ENCODE assay signal across 31 cellular contexts in the genomic region with DNA sequence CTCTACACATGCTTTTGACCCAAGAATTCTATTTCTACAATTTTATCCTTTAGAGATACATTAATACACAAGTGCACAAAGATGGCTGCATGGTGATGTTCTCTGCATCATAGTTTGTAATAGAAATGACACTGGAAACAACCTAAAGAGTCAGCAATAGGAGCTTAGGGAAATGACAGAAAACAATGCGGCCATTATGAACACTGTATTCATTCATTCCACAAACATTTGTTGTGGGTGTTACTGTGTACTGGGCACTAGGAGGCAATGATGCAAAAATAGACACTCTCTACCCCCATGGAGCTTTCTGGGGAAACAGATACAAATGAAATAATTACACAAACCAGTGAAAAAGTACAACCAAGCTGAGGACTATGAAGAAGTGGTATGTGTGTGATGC.
"Had no signal": no experiment of that assay in that cellular context is flagged by ENCODE, and none has a peak within 500 bp of the region (broad histone marks: within the 10 kb centered on the region; RNA-seq: fewer than 3 reads in every experiment).

No MANE protein-coding gene starts in this region.

- H3K4me1 ChIP-seq: ascending aorta, breast epithelium, colonic mucosa had no signal

- H3K9me3 ChIP-seq: ascending aorta, breast epithelium, colonic mucosa, esophagus squamous epithelium, heart left ventricle had no signal

- H3K27me3 Mint-ChIP-seq: activated CD4-positive, alpha-beta memory T cell treated with anti-CD3 and anti-CD28 coated beads for 36 hours; activated CD4-positive, alpha-beta T cell treated with anti-CD3 and anti-CD28 coated beads for 36 hours; activated CD8-positive, alpha-beta memory T cell treated with anti-CD3 and anti-CD28 coated beads, Interleukin-2, amount 10 ng/mL, durations not matched to agents 7 days and 5 days; brain had no signal

- H3K27ac ChIP-seq: ascending aorta, breast epithelium, cardiac muscle cell, colonic mucosa, epithelial cell of prostate, esophagus squamous epithelium, heart left ventricle had no signal

- H3K36me3 ChIP-seq: ascending aorta, breast epithelium, cardiac muscle cell, colonic mucosa had no signal

- H3K27ac Mint-ChIP-seq: activated CD4-positive, alpha-beta memory T cell treated with anti-CD3 and anti-CD28 coated beads for 36 hours; activated CD4-positive, alpha-beta T cell treated with anti-CD3 and anti-CD28 coated beads for 36 hours; activated CD4-positive, alpha-beta T cell treated with anti-CD3 and anti-CD28 coated beads, Interleukin-2, amount 10 ng/mL, durations not matched to agents 24 days and 14 days; activated CD8-positive, alpha-beta memory T cell treated with anti-CD3 and anti-CD28 coated beads, Interleukin-2, amount 10 ng/mL, durations not matched to agents 7 days and 5 days; activated CD8-positive, alpha-beta T cell treated with anti-CD3 and anti-CD28 coated beads, Interleukin-2, amount 10 ng/mL, durations not matched to agents 7 days and 5 days; activated naive CD4-positive, alpha-beta T cell treated with anti-CD3 and anti-CD28 coated beads, Interleukin-2, amount 10 ng/mL, durations not matched to agents 7 days and 5 days; activated naive CD4-positive, alpha-beta T cell treated with anti-CD3 and anti-CD28 coated beads, Interleukin-2, amount 50 U/mL, for 72 hours; activated naive CD8-positive, alpha-beta T cell treated with anti-CD3 and anti-CD28 coated beads, Interleukin-2, amount 10 ng/mL, durations not matched to agents 7 days and 5 days; activated T-helper 1 cell treated with anti-CD3 and anti-CD28 coated beads, Interleukin-12 subunit alpha, Interleukin-12 subunit beta, Interleukin-2, Interleukin-4 antibody, amounts not matched to agents 30 ng/mL and 10 ng/mL and 1 ng/mL, durations not matched to agents 14 hours and 24 hours and 36 hours; activated T-helper 2 cell treated with anti-CD3 and anti-CD28 coated beads, Interferon-gamma antibody, Interleukin-2, Interleukin-4, amounts not matched to agents 10 μg/mL and 5 μg/mL and 100 μg/mL, durations not matched to agents 14 hours and 24 hours and 36 hours; brain; T-cell had no signal

- H3K4me1 Mint-ChIP-seq: activated naive CD4-positive, alpha-beta T cell treated with anti-CD3 and anti-CD28 coated beads, Interleukin-2, amount 10 ng/mL, durations not matched to agents 7 days and 5 days had no signal

- DNase-seq: activated CD4-positive, alpha-beta memory T cell treated with anti-CD3 and anti-CD28 coated beads for 36 hours; activated CD4-positive, alpha-beta T cell treated with anti-CD3 and anti-CD28 coated beads for 36 hours; activated CD4-positive, alpha-beta T cell treated with anti-CD3 and anti-CD28 coated beads, Interleukin-2, amount 10 ng/mL, durations not matched to agents 24 days and 14 days; activated CD4-positive, CD25-positive, alpha-beta regulatory T cell; activated CD4-positive, CD25-positive, alpha-beta regulatory T cell treated with anti-CD3 and anti-CD28 coated beads, Interleukin-2, amount 50 U/mL, for 72 hours; activated CD8-positive, alpha-beta memory T cell treated with anti-CD3 and anti-CD28 coated beads, Interleukin-2, amount 10 ng/mL, durations not matched to agents 7 days and 5 days; activated CD8-positive, alpha-beta memory T cell treated with anti-CD3 and anti-CD28 coated beads, Interleukin-2, amount 50 U/mL, for 4 hours; activated CD8-positive, alpha-beta T cell treated with anti-CD3 and anti-CD28 coated beads, Interleukin-2, amount 10 ng/mL, durations not matched to agents 7 days and 5 days; activated effector memory CD4-positive, alpha-beta T cell treated with anti-CD3 and anti-CD28 coated beads, Interleukin-2, amount 50 U/mL, for 16 hours; activated naive CD4-positive, alpha-beta T cell; activated naive CD4-positive, alpha-beta T cell treated with anti-CD3 and anti-CD28 coated beads, Interleukin-2, amount 10 ng/mL, durations not matched to agents 7 days and 5 days; activated naive CD8-positive, alpha-beta T cell treated with anti-CD3 and anti-CD28 coated beads, Interleukin-2, amount 10 ng/mL, durations not matched to agents 7 days and 5 days; activated T-cell treated with anti-CD3 and anti-CD28 coated beads, Interleukin-2, amount 50 U/mL, for 1 hour; activated T-cell treated with anti-CD3 and anti-CD28 coated beads, Interleukin-2, amount 50 U/mL, for 48 hours; central memory CD4-positive, alpha-beta T cell; cerebellar nuclear complex; colonic mucosa; effector CD8-positive, alpha-beta T cell; esophagus squamous epithelium; glutamatergic neuron; heart left ventricle; T-cell; T-helper 2 cell had no signal

- H3K36me3 Mint-ChIP-seq: activated CD4-positive, alpha-beta memory T cell treated with anti-CD3 and anti-CD28 coated beads for 36 hours; activated naive CD4-positive, alpha-beta T cell treated with anti-CD3 and anti-CD28 coated beads, Interleukin-2, amount 50 U/mL, for 72 hours had no signal

- H3K27me3 ChIP-seq: ascending aorta, colonic mucosa, esophagus squamous epithelium had no signal

- H3K9me3 Mint-ChIP-seq: activated CD4-positive, alpha-beta memory T cell treated with anti-CD3 and anti-CD28 coated beads for 36 hours; activated CD4-positive, alpha-beta T cell treated with anti-CD3 and anti-CD28 coated beads, Interleukin-2, amount 10 ng/mL, durations not matched to agents 24 days and 14 days; activated naive CD4-positive, alpha-beta T cell treated with anti-CD3 and anti-CD28 coated beads, Interleukin-2, amount 10 ng/mL, durations not matched to agents 7 days and 5 days; activated naive CD4-positive, alpha-beta T cell treated with anti-CD3 and anti-CD28 coated beads, Interleukin-2, amount 50 U/mL, for 72 hours; activated naive CD8-positive, alpha-beta T cell treated with anti-CD3 and anti-CD28 coated beads, Interleukin-2, amount 10 ng/mL, durations not matched to agents 7 days and 5 days; activated T-helper 1 cell treated with anti-CD3 and anti-CD28 coated beads, Interleukin-12 subunit alpha, Interleukin-12 subunit beta, Interleukin-2, Interleukin-4 antibody, amounts not matched to agents 30 ng/mL and 10 ng/mL and 1 ng/mL, durations not matched to agents 14 hours and 24 hours and 36 hours; activated T-helper 2 cell treated with anti-CD3 and anti-CD28 coated beads, Interferon-gamma antibody, Interleukin-2, Interleukin-4, amounts not matched to agents 10 μg/mL and 5 μg/mL and 100 μg/mL, durations not matched to agents 14 hours and 24 hours and 36 hours; T-cell had no signal

- H3K4me3 ChIP-seq: ascending aorta, breast epithelium, cardiac muscle cell, colonic mucosa, esophagus squamous epithelium, heart left ventricle had no signal

- H3K4me3 Mint-ChIP-seq: activated CD4-positive, alpha-beta memory T cell treated with anti-CD3 and anti-CD28 coated beads for 36 hours; activated CD4-positive, alpha-beta T cell treated with anti-CD3 and anti-CD28 coated beads for 36 hours; activated CD4-positive, alpha-beta T cell treated with anti-CD3 and anti-CD28 coated beads, Interleukin-2, amount 10 ng/mL, durations not matched to agents 24 days and 14 days; activated CD8-positive, alpha-beta memory T cell treated with anti-CD3 and anti-CD28 coated beads, Interleukin-2, amount 10 ng/mL, durations not matched to agents 7 days and 5 days; activated CD8-positive, alpha-beta T cell treated with anti-CD3 and anti-CD28 coated beads, Interleukin-2, amount 10 ng/mL, durations not matched to agents 7 days and 5 days; activated naive CD4-positive, alpha-beta T cell treated with anti-CD3 and anti-CD28 coated beads, Interleukin-2, amount 10 ng/mL, durations not matched to agents 7 days and 5 days; activated naive CD8-positive, alpha-beta T cell treated with anti-CD3 and anti-CD28 coated beads, Interleukin-2, amount 10 ng/mL, durations not matched to agents 7 days and 5 days; activated T-helper 1 cell treated with anti-CD3 and anti-CD28 coated beads, Interleukin-12 subunit alpha, Interleukin-12 subunit beta, Interleukin-2, Interleukin-4 antibody, amounts not matched to agents 30 ng/mL and 10 ng/mL and 1 ng/mL, durations not matched to agents 14 hours and 24 hours and 36 hours; brain; T-cell had no signal
